Comparison of ENCODE assay signal across 8 cellular contexts in the genomic region with DNA sequence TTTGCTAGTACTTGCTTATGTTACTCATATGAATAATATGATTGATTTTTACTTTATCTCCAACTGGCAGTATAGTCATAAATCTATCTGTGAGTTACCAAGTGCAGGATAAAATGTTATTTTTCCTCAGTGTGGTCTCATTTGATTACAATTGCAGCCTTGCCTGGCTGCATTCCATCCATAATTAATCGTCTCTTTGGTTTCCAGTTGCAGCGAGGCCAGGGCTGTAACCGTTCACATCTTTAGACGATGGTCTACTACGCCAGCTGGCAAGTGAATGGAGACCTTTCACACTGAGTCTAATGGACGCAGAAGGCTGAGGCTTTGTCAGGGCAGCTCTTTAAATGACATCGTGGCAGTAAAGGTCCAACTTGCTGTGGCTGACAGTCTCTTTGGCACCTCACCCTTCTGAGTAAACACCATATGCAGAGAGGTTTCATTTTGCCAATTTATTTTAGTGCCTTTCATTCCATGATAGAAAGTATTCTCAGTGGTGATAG.
DNase-seq lines count a peak whose midpoint lies in the region; ATAC-seq and TF ChIP-seq lines count a peak whose summit lies in the region.

No MANE protein-coding gene starts in this region.

- H3K27ac Mint-ChIP-seq in type B pancreatic cell, result peak overlapping the region; percentile 76

- intact Hi-C loops in left colon (cut with DNase I, micrococcal nuclease), result no loop called here

- peak; percentile 99 for ATAC-seq in left colon
- no peak for ATAC-seq in HG03565 (IDR thresholded peaks at IDR 0.05; ENCODE audit: unreplicated experiment)
- no peak for ATAC-seq in esophagus mucosa

- peaks cover 10% of the 10 kb centered on the region for H3K36me3 Mint-ChIP-seq in type B pancreatic cell

- no peak for TF ChIP-seq CTCF in type B pancreatic cell (conservative IDR thresholded peaks at IDR 0.05)

- peaks cover 20% of the 10 kb centered on the region for H3K4me1 Mint-ChIP-seq in type B pancreatic cell (ENCODE audit: unreplicated experiment)

- peaks cover 13% of the 10 kb centered on the region for H3K9me3 Mint-ChIP-seq in type B pancreatic cell

- no peaks in the 10 kb centered on the region for H3K27me3 Mint-ChIP-seq in type B pancreatic cell

- peak overlapping the region; percentile 73 for H3K4me3 Mint-ChIP-seq in type B pancreatic cell

- DNase-seq in NCI-H1436 treated with DMSO at 0.1 percent for 48 hours (lab: John Stamatoyannopoulos, UW) (peak; percentile 11), NCI-H1436 (lab: John Stamatoyannopoulos, UW) (no peak), amniotic epithelial cell (ENCODE audit: low read depth) (peak; percentile 82), left colon (peak; percentile 46 to 67), type B pancreatic cell (ENCODE audit: extremely low spot score, unreplicated experiment) (no peak), SKM-1 (lab: John Stamatoyannopoulos, UW; ENCODE audit: unreplicated experiment) (no peak)

Comparison
In these comparisons a context has a peak if more than half of its experiments do, and no peak if none do; other contexts are left out.
1. DNase-seq: peak in NCI-H1436 treated with DMSO at 0.1 percent for 48 hours (single experiment), amniotic epithelial cell (single experiment) and left colon (2 of 2); none in NCI-H1436 (single experiment), type B pancreatic cell (single experiment) and SKM-1 (single experiment).